1 cellular context compared by ENCODE assay signal in the genomic region with DNA sequence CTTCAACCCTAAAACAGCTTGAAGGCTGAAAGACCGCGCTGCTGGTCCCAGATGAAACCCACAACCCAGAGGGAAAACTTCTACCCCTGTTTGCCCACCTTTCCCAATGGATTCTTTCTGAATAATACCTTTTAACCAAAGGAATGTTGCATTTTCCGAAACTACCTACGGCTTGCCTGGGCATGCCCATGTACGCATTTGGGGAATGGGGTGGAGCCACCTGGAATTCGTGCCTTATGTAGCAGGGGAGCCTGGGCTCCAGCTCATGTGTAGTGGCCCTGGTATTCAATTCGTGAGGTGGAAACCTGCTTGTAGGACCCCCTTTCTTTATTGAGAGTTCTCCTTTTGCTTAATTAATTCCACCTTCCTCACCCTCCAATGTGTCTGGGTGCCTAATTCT.
TF ChIP-seq lines count a peak whose summit lies in the region.

No MANE protein-coding gene starts in this region.

TF ChIP-seq in H1, 55 proteins besides CTCF, POLR2A, EP300 and RAD21 (continued from another document):
- TF ChIP-seq BACH1 (IDR thresholded peaks at IDR 0.05; ENCODE audit: low read length) (no peak), NANOG (IDR thresholded peaks at IDR 0.05; ENCODE audit: insufficient read depth, low read depth, low read length, poor library complexity, severe bottlenecking) (no peak), PHF8 (conservative IDR thresholded peaks at IDR 0.05; ENCODE audit: low read depth, low read length) (no peak), JUN (IDR thresholded peaks at IDR 0.05; ENCODE audit: low read depth, low read length) (no peak), CHD1 (IDR thresholded peaks at IDR 0.05; ENCODE audit: low read depth, low read length) (no peak), RNF2 (IDR thresholded peaks at IDR 0.05; ENCODE audit: borderline replicate concordance, low read depth, low read length, missing control alignments, poor library complexity, severe bottlenecking) (no peak), RBBP5 (IDR thresholded peaks at IDR 0.05; ENCODE audit: borderline replicate concordance, low read depth, low read length) (no peak), CTBP2 (IDR thresholded peaks at IDR 0.05; ENCODE audit: borderline replicate concordance, insufficient read depth, insufficient read length, low read length) (no peak), POLR2AphosphoS5 (IDR thresholded peaks at IDR 0.05; ENCODE audit: low read depth, low read length) (no peak), CHD7 (IDR thresholded peaks at IDR 0.05; ENCODE audit: insufficient replicate concordance, low read length) (no peak), ASH2L (IDR thresholded peaks at IDR 0.05; ENCODE audit: low read length) (no peak), CBX5 (IDR thresholded peaks at IDR 0.05; ENCODE audit: low read depth, low read length) (no peak), TCF12 (IDR thresholded peaks at IDR 0.05; ENCODE audit: low read depth, low read length) (no peak)
